Comparison of ENCODE assay signal across 7 cellular contexts in the genomic region with DNA sequence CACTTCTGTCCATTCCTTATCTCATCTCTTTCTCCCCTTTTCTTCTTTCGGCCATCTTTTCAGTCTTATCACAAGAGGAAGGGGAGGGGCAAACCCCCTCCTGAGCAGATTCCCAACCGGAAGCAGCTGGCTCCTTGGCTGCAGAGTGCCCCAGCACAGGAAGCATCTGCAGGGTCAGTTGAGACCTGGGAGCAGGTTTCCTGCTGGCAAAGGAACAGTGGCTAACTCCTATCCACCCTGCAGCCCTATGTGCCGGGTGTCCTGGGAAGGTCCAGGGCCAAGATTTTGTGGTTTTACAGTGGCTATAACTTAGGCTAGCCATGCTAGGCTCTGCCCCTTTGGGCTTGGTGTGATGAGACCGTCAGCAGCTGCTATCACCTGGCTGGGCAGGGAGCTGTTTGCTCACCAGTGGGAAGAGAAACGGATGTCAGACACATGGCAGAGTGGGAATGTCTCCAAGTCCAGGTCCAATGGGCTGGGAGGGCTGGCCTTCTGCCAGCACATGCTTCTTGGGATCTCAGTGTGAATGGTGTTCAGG. TPM values are rescaled to one million over a fixed set of nuclear protein-coding genes. Genes with fewer than 3 reads are reported as not detected.
DNase-seq lines count a peak whose midpoint lies in the region; ATAC-seq and TF ChIP-seq lines count a peak whose summit lies in the region.

No MANE protein-coding gene starts in this region.

- H3K4me3 Mint-ChIP-seq in natural killer cell: peak overlapping the region; percentile 80

- H3K36me3 Mint-ChIP-seq in natural killer cell: peaks cover 7% of the 10 kb centered on the region

- DNase-seq in H7 (peak; percentile 69), NCI-H510A (lab: John Stamatoyannopoulos, UW) (peak; percentile 56), dorsolateral prefrontal cortex (peak in 7 of 10 donors; percentile 27 to 59 (median 39)), natural killer cell (no peak), globus pallidus (ENCODE audit: low spot score) (no peak), AML-193 (lab: John Stamatoyannopoulos, UW) (no peak), DMS79 (lab: John Stamatoyannopoulos, UW) (no peak)

- no peaks in the 10 kb centered on the region for H3K27me3 Mint-ChIP-seq in natural killer cell (ENCODE audit: low read depth in 2 of 2)

- no peak overlapping the region for H3K4me3 ChIP-seq in H7 (ENCODE audit: insufficient read depth, low read depth, low read length)
- H3K4me3 ChIP-seq in dorsolateral prefrontal cortex: peak overlapping the region in 1 of 59 donors; percentile 4

- no peaks in the 10 kb centered on the region for H3K9me3 Mint-ChIP-seq in natural killer cell

- peak overlapping the region in 56 of 59 donors; percentile 1 to 84 (median 68) for H3K27ac ChIP-seq in dorsolateral prefrontal cortex

- peak overlapping the region; percentile 96 to 100 for H3K27ac Mint-ChIP-seq in natural killer cell

- TF ChIP-seq CTCF in dorsolateral prefrontal cortex (IDR thresholded peaks at IDR 0.05 in 54 of 56, conservative IDR thresholded peaks at IDR 0.05 in 2 of 56; ENCODE audit: low read depth in 1 of 56, partially characterized antibody in 56 of 56): no peak
- no peak for TF ChIP-seq CTCF in natural killer cell (IDR thresholded peaks at IDR 0.05)

- intact Hi-C loops in dorsolateral prefrontal cortex (cut with DNase I): loop anchor here in 1 of 2 donors (5.0 kb wide), 1 partner anchor 39 kb away; a partner anchor contains a TSS
- intact Hi-C loops in natural killer cell (cut with micrococcal nuclease): no loop called here

- peaks cover 81 to 84% of the 10 kb centered on the region in 2 donors for H3K4me1 Mint-ChIP-seq in natural killer cell

- peaks cover 35% of the 10 kb centered on the region for H3K36me3 ChIP-seq in H7 (replicated peaks; ENCODE audit: control insufficient read depth, insufficient read depth, low read length)

- ATAC-seq in natural killer cell: no peak

- H3K27me3 ChIP-seq in H7 (ENCODE audit: control insufficient read depth, insufficient read depth, low read length): no peaks in the 10 kb centered on the region
- H3K27me3 ChIP-seq in dorsolateral prefrontal cortex: no peaks in the 10 kb centered on the region

RNA-seq across cellular contexts. Expression of a gene that starts 40.4 kb away (rescaled TPM):
- 21.8 and 26.8 TPM in 2 replicates for total RNA-seq in H7 (2014; rRNA removed; shearing (Covaris generic))
- 10 to 100 TPM in 116 of 120 experiments, 1 to 10 TPM in 4; 8.5 to 28.7 (median 14.8) TPM for total RNA-seq in dorsolateral prefrontal cortex
- total RNA-seq in natural killer cell: 10 to 100 TPM; 68.1 to 81.3 (median 68.4) TPM

Comparison
In these comparisons a context has a peak if more than half of its experiments do, and no peak if none do; other contexts are left out.
1. DNase-seq: peak in H7 (single experiment), NCI-H510A (single experiment) and dorsolateral prefrontal cortex (7 of 10); none in natural killer cell (single experiment), globus pallidus (single experiment), AML-193 (0 of 2) and DMS79 (single experiment).